ENCODE assay signal across 2 cellular contexts in the genomic region with DNA sequence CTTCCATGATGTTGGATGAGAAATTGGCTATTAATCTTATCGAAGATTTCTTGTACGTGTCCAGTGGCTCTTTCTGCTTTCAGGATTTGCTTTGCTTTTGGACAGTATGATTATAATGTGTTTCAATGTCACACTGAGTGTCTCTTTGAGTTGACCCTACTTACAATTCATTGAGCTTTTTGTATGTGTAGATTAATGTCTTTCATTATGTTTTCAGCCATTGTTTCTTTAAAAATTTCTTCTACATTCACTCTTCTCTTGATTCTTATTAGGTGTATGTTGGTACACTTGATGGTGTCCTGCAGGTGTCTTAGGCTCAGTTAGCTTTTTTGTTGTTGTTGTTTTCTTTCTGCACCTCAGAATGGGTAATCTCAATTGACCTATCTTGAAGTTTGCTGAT.
A peak's percentile ranks its signal among the peaks of the same experiment; 100 is the strongest.
TF ChIP-seq lines count a peak whose summit lies in the region.

No MANE protein-coding gene starts in this region.

TF ChIP-seq in HCT116, 20 proteins besides CTCF, POLR2A, EP300 and RAD21:
- TF ChIP-seq CBX3 (IDR thresholded peaks at IDR 0.05; ENCODE audit: low read depth) (0 out of 2 replicates have a peak, but pooled peaks have one; percentile 7), ELF1 (IDR thresholded peaks at IDR 0.05; ENCODE audit: borderline replicate concordance, low read depth) (no peak)

TF ChIP-seq in K562, 482 proteins besides CTCF, POLR2A, EP300 and RAD21:
- TF ChIP-seq, protein P1, sequence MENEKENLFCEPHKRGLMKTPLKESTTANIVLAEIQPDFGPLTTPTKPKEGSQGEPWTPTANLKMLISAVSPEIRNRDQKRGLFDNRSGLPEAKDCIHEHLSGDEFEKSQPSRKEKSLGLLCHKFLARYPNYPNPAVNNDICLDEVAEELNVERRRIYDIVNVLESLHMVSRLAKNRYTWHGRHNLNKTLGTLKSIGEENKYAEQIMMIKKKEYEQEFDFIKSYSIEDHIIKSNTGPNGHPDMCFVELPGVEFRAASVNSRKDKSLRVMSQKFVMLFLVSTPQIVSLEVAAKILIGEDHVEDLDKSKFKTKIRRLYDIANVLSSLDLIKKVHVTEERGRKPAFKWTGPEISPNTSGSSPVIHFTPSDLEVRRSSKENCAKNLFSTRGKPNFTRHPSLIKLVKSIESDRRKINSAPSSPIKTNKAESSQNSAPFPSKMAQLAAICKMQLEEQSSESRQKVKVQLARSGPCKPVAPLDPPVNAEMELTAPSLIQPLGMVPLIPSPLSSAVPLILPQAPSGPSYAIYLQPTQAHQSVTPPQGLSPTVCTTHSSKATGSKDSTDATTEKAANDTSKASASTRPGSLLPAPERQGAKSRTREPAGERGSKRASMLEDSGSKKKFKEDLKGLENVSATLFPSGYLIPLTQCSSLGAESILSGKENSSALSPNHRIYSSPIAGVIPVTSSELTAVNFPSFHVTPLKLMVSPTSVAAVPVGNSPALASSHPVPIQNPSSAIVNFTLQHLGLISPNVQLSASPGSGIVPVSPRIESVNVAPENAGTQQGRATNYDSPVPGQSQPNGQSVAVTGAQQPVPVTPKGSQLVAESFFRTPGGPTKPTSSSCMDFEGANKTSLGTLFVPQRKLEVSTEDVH (IDR thresholded peaks at IDR 0.05; ENCODE audit: low read depth, partially characterized antibody): peak; percentile 28
- TF ChIP-seq, protein P2, sequence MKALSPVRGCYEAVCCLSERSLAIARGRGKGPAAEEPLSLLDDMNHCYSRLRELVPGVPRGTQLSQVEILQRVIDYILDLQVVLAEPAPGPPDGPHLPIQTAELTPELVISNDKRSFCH (CRISPR knock-in tag; IDR thresholded peaks at IDR 0.05): no peak
- TF ChIP-seq, protein P2 (tag; IDR thresholded peaks at IDR 0.05): no peak
- no peak for TF ChIP-seq RBBP5 (IDR thresholded peaks at IDR 0.05; ENCODE audit: borderline replicate concordance, insufficient read depth, low read length, poor library complexity, severe bottlenecking)
- 0 out of 2 replicates have a peak, but pooled peaks have one; percentile 41 for TF ChIP-seq TRIM28 (IDR thresholded peaks at IDR 0.05)
- TF ChIP-seq, protein P3, sequence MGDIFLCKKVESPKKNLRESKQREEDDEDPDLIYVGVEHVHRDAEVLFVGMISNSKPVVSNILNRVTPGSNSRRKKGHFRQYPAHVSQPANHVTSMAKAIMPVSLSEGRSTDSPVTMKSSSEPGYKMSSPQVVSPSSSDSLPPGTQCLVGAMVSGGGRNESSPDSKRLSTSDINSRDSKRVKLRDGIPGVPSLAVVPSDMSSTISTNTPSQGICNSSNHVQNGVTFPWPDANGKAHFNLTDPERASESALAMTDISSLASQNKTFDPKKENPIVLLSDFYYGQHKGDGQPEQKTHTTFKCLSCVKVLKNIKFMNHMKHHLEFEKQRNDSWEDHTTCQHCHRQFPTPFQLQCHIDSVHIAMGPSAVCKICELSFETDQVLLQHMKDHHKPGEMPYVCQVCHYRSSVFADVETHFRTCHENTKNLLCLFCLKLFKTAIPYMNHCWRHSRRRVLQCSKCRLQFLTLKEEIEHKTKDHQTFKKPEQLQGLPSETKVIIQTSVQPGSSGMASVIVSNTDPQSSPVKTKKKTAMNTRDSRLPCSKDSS (IDR thresholded peaks at IDR 0.05; ENCODE audit: low read depth, partially characterized antibody): peak; percentile 31
- TF ChIP-seq, protein P4, sequence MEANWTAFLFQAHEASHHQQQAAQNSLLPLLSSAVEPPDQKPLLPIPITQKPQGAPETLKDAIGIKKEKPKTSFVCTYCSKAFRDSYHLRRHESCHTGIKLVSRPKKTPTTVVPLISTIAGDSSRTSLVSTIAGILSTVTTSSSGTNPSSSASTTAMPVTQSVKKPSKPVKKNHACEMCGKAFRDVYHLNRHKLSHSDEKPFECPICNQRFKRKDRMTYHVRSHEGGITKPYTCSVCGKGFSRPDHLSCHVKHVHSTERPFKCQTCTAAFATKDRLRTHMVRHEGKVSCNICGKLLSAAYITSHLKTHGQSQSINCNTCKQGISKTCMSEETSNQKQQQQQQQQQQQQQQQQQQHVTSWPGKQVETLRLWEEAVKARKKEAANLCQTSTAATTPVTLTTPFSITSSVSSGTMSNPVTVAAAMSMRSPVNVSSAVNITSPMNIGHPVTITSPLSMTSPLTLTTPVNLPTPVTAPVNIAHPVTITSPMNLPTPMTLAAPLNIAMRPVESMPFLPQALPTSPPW (CRISPR knock-in tag; IDR thresholded peaks at IDR 0.05): no peak
- TF ChIP-seq, protein P5, sequence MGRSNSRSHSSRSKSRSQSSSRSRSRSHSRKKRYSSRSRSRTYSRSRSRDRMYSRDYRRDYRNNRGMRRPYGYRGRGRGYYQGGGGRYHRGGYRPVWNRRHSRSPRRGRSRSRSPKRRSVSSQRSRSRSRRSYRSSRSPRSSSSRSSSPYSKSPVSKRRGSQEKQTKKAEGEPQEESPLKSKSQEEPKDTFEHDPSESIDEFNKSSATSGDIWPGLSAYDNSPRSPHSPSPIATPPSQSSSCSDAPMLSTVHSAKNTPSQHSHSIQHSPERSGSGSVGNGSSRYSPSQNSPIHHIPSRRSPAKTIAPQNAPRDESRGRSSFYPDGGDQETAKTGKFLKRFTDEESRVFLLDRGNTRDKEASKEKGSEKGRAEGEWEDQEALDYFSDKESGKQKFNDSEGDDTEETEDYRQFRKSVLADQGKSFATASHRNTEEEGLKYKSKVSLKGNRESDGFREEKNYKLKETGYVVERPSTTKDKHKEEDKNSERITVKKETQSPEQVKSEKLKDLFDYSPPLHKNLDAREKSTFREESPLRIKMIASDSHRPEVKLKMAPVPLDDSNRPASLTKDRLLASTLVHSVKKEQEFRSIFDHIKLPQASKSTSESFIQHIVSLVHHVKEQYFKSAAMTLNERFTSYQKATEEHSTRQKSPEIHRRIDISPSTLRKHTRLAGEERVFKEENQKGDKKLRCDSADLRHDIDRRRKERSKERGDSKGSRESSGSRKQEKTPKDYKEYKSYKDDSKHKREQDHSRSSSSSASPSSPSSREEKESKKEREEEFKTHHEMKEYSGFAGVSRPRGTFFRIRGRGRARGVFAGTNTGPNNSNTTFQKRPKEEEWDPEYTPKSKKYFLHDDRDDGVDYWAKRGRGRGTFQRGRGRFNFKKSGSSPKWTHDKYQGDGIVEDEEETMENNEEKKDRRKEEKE (IDR thresholded peaks at IDR 0.05; ENCODE audit: borderline replicate concordance in 1 of 2, control insufficient read depth in 1 of 2, low read depth in 2 of 2, low read length in 1 of 2): no peak
- TF ChIP-seq ZBTB7A (IDR thresholded peaks at IDR 0.05; ENCODE audit: borderline replicate concordance, control insufficient read depth, low read depth, low read length): no peak
- TF ChIP-seq NCOA2 (IDR thresholded peaks at IDR 0.05; ENCODE audit: partially characterized antibody in 2 of 2): no peak
- 0 out of 2 replicates have a peak, but pooled peaks have one; percentile 36 for TF ChIP-seq POLR2H (tag; IDR thresholded peaks at IDR 0.05; ENCODE audit: low read depth)
- TF ChIP-seq OTX1 (CRISPR knock-in tag; IDR thresholded peaks at IDR 0.05): no peak
- TF ChIP-seq NFIC (IDR thresholded peaks at IDR 0.05): no peak
- peak in 1 of 2 experiments; percentile 60; a peak in 1 of 3 replicates for TF ChIP-seq CBX3 (IDR thresholded peaks at IDR 0.05; ENCODE audit: borderline replicate concordance in 1 of 2, low read length in 2 of 2)
